Comparison of ENCODE assay signal across 15 cellular contexts in the genomic region with DNA sequence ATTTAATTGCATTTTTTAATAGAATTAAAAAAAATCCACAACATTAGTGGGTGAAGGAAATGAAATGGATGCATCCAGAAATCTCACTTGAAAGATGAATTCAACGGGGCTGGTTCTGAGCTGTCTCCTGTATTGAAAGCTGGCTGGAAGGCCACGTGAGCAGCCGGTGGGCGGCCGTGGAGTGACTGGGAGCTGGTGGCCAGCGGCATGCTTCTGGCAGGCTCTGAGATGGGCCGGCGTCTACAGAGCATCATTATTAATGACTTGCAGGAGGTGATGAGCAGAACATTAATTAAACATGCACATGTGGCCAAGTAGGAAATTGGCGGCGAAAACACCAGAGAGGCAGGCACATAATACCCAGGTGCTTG.
DNase-seq lines count a peak whose midpoint lies in the region; ATAC-seq and TF ChIP-seq lines count a peak whose summit lies in the region.
"Had no signal": no experiment of that assay in that cellular context is flagged by ENCODE, and none has a peak within 500 bp of the region (broad histone marks: within the 10 kb centered on the region; RNA-seq: fewer than 3 reads in every experiment).

No MANE protein-coding gene starts in this region.

- intact Hi-C loops in dorsolateral prefrontal cortex (cut with DNase I) = no loop called here
- intact Hi-C loops in Caco-2 (cut with micrococcal nuclease; ENCODE audit: unreplicated experiment) = no loop called here

- no peak overlapping the region for H3K18ac ChIP-seq in H9 (ENCODE audit: insufficient read length, low read depth, low read length)

- H3F3A ChIP-seq in neural progenitor cell (ENCODE audit: low read depth) = no peaks in the 10 kb centered on the region

- H3K79me1 ChIP-seq in H9 (ENCODE audit: insufficient read depth, low read depth, low read length, poor library complexity, severe bottlenecking) = no peaks in the 10 kb centered on the region

- H3K4me1 Mint-ChIP-seq in H9 (no peaks in the 10 kb centered on the region), neural progenitor cell (no peaks in the 10 kb centered on the region), Caco-2 (ENCODE audit: low read depth, unreplicated experiment) (no peaks in the 10 kb centered on the region)
- H3K4me1 Mint-ChIP-seq: B cell; CD4-positive, alpha-beta memory T cell had no signal

- no peak overlapping the region for H2BK5ac ChIP-seq in H9 (ENCODE audit: insufficient read length, low read length)

- H2BK12ac ChIP-seq in H9 (ENCODE audit: insufficient read length, low read depth, low read length) = no peak overlapping the region

- H3K36me3 ChIP-seq in neural progenitor cell = no peaks in the 10 kb centered on the region
- no peaks in the 10 kb centered on the region for H3K36me3 ChIP-seq in Caco-2 (ENCODE audit: control insufficient read depth, insufficient read depth, low read length)

- peak overlapping the region in 2 of 3 experiments; percentile 60 to 75; a peak in 1 of 7 replicates for H3K27ac Mint-ChIP-seq in H9
- H3K27ac Mint-ChIP-seq in neural progenitor cell = peak overlapping the region; percentile 81
- H3K27ac Mint-ChIP-seq in Caco-2 (ENCODE audit: unreplicated experiment) = no peak overlapping the region
- H3K27ac Mint-ChIP-seq: B cell; CD4-positive, alpha-beta memory T cell had no signal

- TF ChIP-seq CTCF in H9 (conservative IDR thresholded peaks at IDR 0.05) (no peak), dorsolateral prefrontal cortex (IDR thresholded peaks at IDR 0.05 in 54 of 56, conservative IDR thresholded peaks at IDR 0.05 in 2 of 56; ENCODE audit: low read depth in 1 of 56, partially characterized antibody in 56 of 56) (no peak), neural progenitor cell (IDR thresholded peaks at IDR 0.05) (no peak), Caco-2 (IDR thresholded peaks at IDR 0.05; ENCODE audit: insufficient read depth in 1 of 2, low read depth in 1 of 2, low read length in 1 of 2, severe bottlenecking in 1 of 2, unreplicated experiment in 1 of 2) (no peak)

- no peak for ATAC-seq in GM21717 (IDR thresholded peaks at IDR 0.05; ENCODE audit: unreplicated experiment)
- ATAC-seq: GM12878, HCT116, HepG2 had no signal

- BruUV-seq in Caco-2 (replicated peaks; lab: Mats Ljungman, UMichigan) = no TSS peak

- peaks cover 10 to 11% of the 10 kb centered on the region in 2 experiments for H3K9me3 Mint-ChIP-seq in H9
- H3K9me3 Mint-ChIP-seq in neural progenitor cell = no peaks in the 10 kb centered on the region
- H3K9me3 Mint-ChIP-seq in Caco-2 (ENCODE audit: unreplicated experiment) = no peaks in the 10 kb centered on the region

- H3K56ac ChIP-seq in H9 (ENCODE audit: insufficient read length, low read depth, low read length) = no peak overlapping the region

- no peaks in the 10 kb centered on the region for H3K9me3 ChIP-seq in H9 (ENCODE audit: control insufficient read depth, low read depth, low read length)
- no peaks in the 10 kb centered on the region for H3K9me3 ChIP-seq in neural progenitor cell (ENCODE audit: low read depth)
- H3K9me3 ChIP-seq in Caco-2 = no peaks in the 10 kb centered on the region

- H3K27me3 ChIP-seq in H9 (ENCODE audit: insufficient read depth, low read length) (no peaks in the 10 kb centered on the region), dorsolateral prefrontal cortex (no peaks in the 10 kb centered on the region), neural progenitor cell (no peaks in the 10 kb centered on the region), Caco-2 (replicated peaks; ENCODE audit: control insufficient read depth, insufficient read depth, low read length) (no peaks in the 10 kb centered on the region)

- no peak overlapping the region for H2BK120ac ChIP-seq in H9 (ENCODE audit: low read depth, low read length, poor library complexity, severe bottlenecking)

- no peak overlapping the region for H3K4ac ChIP-seq in H9 (ENCODE audit: low read depth, low read length)

- H3K9ac ChIP-seq in H9 (ENCODE audit: extremely low read depth, insufficient read length, low read length) (no peak overlapping the region), neural progenitor cell (no peak overlapping the region)

- H3K23ac ChIP-seq in H9 (ENCODE audit: insufficient read length, low read depth, low read length) = no peak overlapping the region

- POLR2A ChIA-PET in Caco-2 (lab: Charles Lee) = no interaction called here

- no peak overlapping the region for H2AFZ ChIP-seq in H9 (ENCODE audit: low read length)
- no peak overlapping the region for H2AFZ ChIP-seq in neural progenitor cell (replicated peaks)

- H3K27me3 Mint-ChIP-seq in H9 (ENCODE audit: low read depth) (no peaks in the 10 kb centered on the region; the same call in 1 of the 2 replicates), neural progenitor cell (ENCODE audit: insufficient read depth, low read depth) (peaks cover 3% of the 10 kb centered on the region), Caco-2 (ENCODE audit: insufficient read depth, unreplicated experiment) (peaks cover 3% of the 10 kb centered on the region)

- H2BK20ac ChIP-seq in H9 (ENCODE audit: low read depth, low read length, poor library complexity, severe bottlenecking) = no peak overlapping the region

- no CpG with 5 or more reads among the region's 10 CpGs for WGBS in H9 (ENCODE audit: extremely low coverage, insufficient read length, low lambda C conversion rate)

- H3K4me1 ChIP-seq in H9 (ENCODE audit: insufficient read depth, low read length) = no peaks in the 10 kb centered on the region
- no peaks in the 10 kb centered on the region for H3K4me1 ChIP-seq in neural progenitor cell
- no peaks in the 10 kb centered on the region for H3K4me1 ChIP-seq in Caco-2

- no peak overlapping the region for H2BK15ac ChIP-seq in H9 (ENCODE audit: low read depth, low read length)

- H4K8ac ChIP-seq in H9 (replicated peaks; ENCODE audit: insufficient read length, low read depth, low read length) = no peak overlapping the region

- H3K36me3 Mint-ChIP-seq in H9 (ENCODE audit: insufficient read depth in 1 of 3, low read depth in 3 of 3) (peaks cover 3 to 14% (median 3%) of the 10 kb centered on the region in 3 experiments; a peak in 5 of 7 replicates), neural progenitor cell (no peaks in the 10 kb centered on the region), Caco-2 (ENCODE audit: insufficient read depth, unreplicated experiment) (no peaks in the 10 kb centered on the region)
- H3K36me3 Mint-ChIP-seq: CD4-positive, alpha-beta memory T cell had no signal

- H3K4me3 Mint-ChIP-seq in H9 = no peak overlapping the region
- no peak overlapping the region for H3K4me3 Mint-ChIP-seq in neural progenitor cell
- H3K4me3 Mint-ChIP-seq in Caco-2 (ENCODE audit: unreplicated experiment) = no peak overlapping the region
- H3K4me3 Mint-ChIP-seq: B cell; CD4-positive, alpha-beta memory T cell had no signal

- H4K5ac ChIP-seq in H9 (ENCODE audit: insufficient read length, low read depth, low read length) = no peak overlapping the region

- CTCF ChIA-PET in Caco-2 (lab: Charles Lee) = no interaction called here

- H4K20me1 ChIP-seq in H9 (ENCODE audit: control insufficient read depth, insufficient read depth, insufficient read length) (no peaks in the 10 kb centered on the region), neural progenitor cell (ENCODE audit: low read depth) (no peaks in the 10 kb centered on the region)

- H3K4me3 ChIP-seq in dorsolateral prefrontal cortex = no peak overlapping the region
- no peak overlapping the region for H3K4me3 ChIP-seq in neural progenitor cell
- no peak overlapping the region for H3K4me3 ChIP-seq in Caco-2 (ENCODE audit: low read depth, low read length)
- H3K4me3 ChIP-seq: GM12878 had no signal

- no peak overlapping the region for H3K14ac ChIP-seq in H9 (ENCODE audit: insufficient read depth, low read length)

- H3K79me2 ChIP-seq in H9 (ENCODE audit: insufficient read depth, low read length) (no peaks in the 10 kb centered on the region), neural progenitor cell (ENCODE audit: low read depth) (no peaks in the 10 kb centered on the region)

- DNase-seq in D341Med (ENCODE audit: low spot score) (peak; percentile 65), H9 (no peak), dorsolateral prefrontal cortex (peak in 5 of 10 donors; percentile 46 to 69 (median 53)), neural progenitor cell (ENCODE audit: low spot score) (no peak), Caco-2 (no peak), NCI-H510A treated with DMSO at 0.1 percent for 48 hours (lab: John Stamatoyannopoulos, UW) (no peak), hippocampal formation (lab: John Stamatoyannopoulos, UW) (no peak)
- DNase-seq: ACHN; C1 segment of cervical spinal cord; CD4-positive, alpha-beta memory T cell had no signal

- no peak overlapping the region for H3K27ac ChIP-seq in H9 (ENCODE audit: insufficient read length, low read depth, low read length)
- peak overlapping the region in 34 of 59 donors; percentile 5 to 73 (median 43) for H3K27ac ChIP-seq in dorsolateral prefrontal cortex
- no peak overlapping the region for H3K27ac ChIP-seq in neural progenitor cell

- H2AK5ac ChIP-seq in H9 (ENCODE audit: insufficient read length, low read length) = no peak overlapping the region

- no peak overlapping the region for H3T11ph ChIP-seq in H9 (ENCODE audit: low read length)

- no peaks in the 10 kb centered on the region for H3K23me2 ChIP-seq in H9 (ENCODE audit: insufficient read length, low read depth, low read length, poor library complexity, severe bottlenecking)

- no peak overlapping the region for H4K91ac ChIP-seq in H9 (ENCODE audit: insufficient read length, low read depth, low read length)

- no peak overlapping the region for H3K4me2 ChIP-seq in H9 (ENCODE audit: insufficient read depth, insufficient read length, low read length)
- no peak overlapping the region for H3K4me2 ChIP-seq in neural progenitor cell

Comparison
In these comparisons a context has a peak if more than half of its experiments do, and no peak if none do; other contexts are left out.
1. H3K27ac ChIP-seq: peak in dorsolateral prefrontal cortex (34 of 59); none in H9 (single experiment) and neural progenitor cell (single experiment).